In the genomic region with DNA sequence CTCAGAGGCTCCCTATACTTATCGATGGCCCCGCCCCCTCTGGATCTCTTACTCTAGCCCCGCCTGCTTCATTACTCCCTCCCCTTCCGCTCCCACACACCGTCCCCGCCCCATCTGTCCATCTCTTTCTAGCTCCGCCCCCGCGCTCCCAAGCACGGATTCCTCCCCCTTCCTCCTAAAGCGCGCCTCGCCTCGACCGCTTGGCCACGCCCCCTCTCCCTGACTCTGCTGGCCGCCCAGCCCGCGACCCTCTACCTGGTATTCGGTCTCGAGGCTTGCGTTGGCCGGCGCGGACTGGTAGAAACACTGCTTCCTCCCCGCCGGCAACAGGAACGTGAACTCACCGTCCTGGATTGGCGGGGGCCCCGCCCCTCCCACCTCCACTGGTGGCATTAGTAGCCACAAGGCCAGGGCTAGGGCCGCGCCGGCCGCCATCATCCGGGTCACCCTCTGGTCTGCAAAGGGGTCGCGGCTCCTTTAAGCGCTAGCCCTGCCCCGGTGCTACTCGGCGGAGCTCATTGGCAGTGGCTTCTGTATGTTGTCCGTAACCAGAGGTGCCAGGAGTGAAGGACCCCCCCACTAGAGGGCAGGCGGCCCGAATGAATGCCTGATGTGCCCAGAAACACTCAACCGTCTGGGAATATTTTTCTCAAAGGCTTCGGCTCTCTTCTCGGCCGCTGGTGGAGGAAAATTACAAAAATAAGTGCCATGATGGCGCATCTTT, we compare ENCODE assay signal across 1 cellular context.
TF ChIP-seq lines count a peak whose summit lies in the region.

A gene with protein sequence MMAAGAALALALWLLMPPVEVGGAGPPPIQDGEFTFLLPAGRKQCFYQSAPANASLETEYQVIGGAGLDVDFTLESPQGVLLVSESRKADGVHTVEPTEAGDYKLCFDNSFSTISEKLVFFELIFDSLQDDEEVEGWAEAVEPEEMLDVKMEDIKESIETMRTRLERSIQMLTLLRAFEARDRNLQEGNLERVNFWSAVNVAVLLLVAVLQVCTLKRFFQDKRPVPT (minus strand): TSS at position 459 of the 724 bp plus-strand sequence. CDS start 21 bp downstream, at position 438.

TF ChIP-seq in HCT116, 20 proteins besides CTCF, POLR2A, EP300 and RAD21 (continued from another document):
- TF ChIP-seq YY1 (IDR thresholded peaks at IDR 0.05; ENCODE audit: extremely low read depth, insufficient replicate concordance, low read depth, low read length) (no peak), POLR2AphosphoS5 (IDR thresholded peaks at IDR 0.05; ENCODE audit: low read depth, low read length) (peak; percentile 13), SIN3A (IDR thresholded peaks at IDR 0.05; ENCODE audit: low read depth) (no peak), SP1 (IDR thresholded peaks at IDR 0.05; ENCODE audit: low read depth) (peak; percentile 74), ZFX (IDR thresholded peaks at IDR 0.05) (peak; percentile 47; the same call in 1 of the 2 replicates)
TF ChIP-seq in HCT116: peak in this region for 5.
